1 cellular context compared by ENCODE assay signal in genomic region chr17:2174471-2175293, GRCh38.
TF ChIP-seq lines count a peak whose summit lies in the region.

No MANE protein-coding gene starts in this region.

TF ChIP-seq in HepG2, 621 proteins besides CTCF, POLR2A, EP300 and RAD21 (continued from another document and continues in another):
- TF ChIP-seq ZHX2 (IDR thresholded peaks at IDR 0.05; ENCODE audit: low read depth) (no peak), ZHX2 (CRISPR knock-in tag; IDR thresholded peaks at IDR 0.05; ENCODE audit: borderline replicate concordance) (no peak), ZFP62 (CRISPR knock-in tag; IDR thresholded peaks at IDR 0.05) (no peak), NFATC3 (CRISPR knock-in tag; IDR thresholded peaks at IDR 0.05) (no peak), NFKBIZ (CRISPR knock-in tag; IDR thresholded peaks at IDR 0.05) (peak; percentile 44; the same call in 1 of the 2 replicates), HMGXB4 (CRISPR knock-in tag; IDR thresholded peaks at IDR 0.05; ENCODE audit: borderline replicate concordance in 1 of 2, low read depth in 1 of 2) (no peak), CC2D1A (CRISPR knock-in tag; IDR thresholded peaks at IDR 0.05) (no peak), KDM1A (CRISPR knock-in tag; IDR thresholded peaks at IDR 0.05) (no peak), ZZZ3 (CRISPR knock-in tag; IDR thresholded peaks at IDR 0.05; ENCODE audit: borderline replicate concordance) (no peak), ZNF431 (CRISPR knock-in tag; IDR thresholded peaks at IDR 0.05; ENCODE audit: borderline replicate concordance, low read depth) (no peak; the same call in 1 of the 2 replicates), ZNF20 (CRISPR knock-in tag; IDR thresholded peaks at IDR 0.05) (no peak), ZNF143 (CRISPR knock-in tag; IDR thresholded peaks at IDR 0.05) (no peak), AFF4 (CRISPR knock-in tag; IDR thresholded peaks at IDR 0.05) (no peak), ELF1 (CRISPR knock-in tag; IDR thresholded peaks at IDR 0.05) (peak; percentile 49; the same call in 1 of the 2 replicates), HES4 (CRISPR knock-in tag; IDR thresholded peaks at IDR 0.05; ENCODE audit: borderline replicate concordance) (no peak), ARHGAP35 (CRISPR knock-in tag; IDR thresholded peaks at IDR 0.05; ENCODE audit: borderline replicate concordance) (no peak), ARID2 (CRISPR knock-in tag; IDR thresholded peaks at IDR 0.05; ENCODE audit: borderline replicate concordance) (peak; percentile 59; the same call in 1 of the 2 replicates), MLLT10 (CRISPR knock-in tag; IDR thresholded peaks at IDR 0.05) (no peak), ZNF709 (CRISPR knock-in tag; IDR thresholded peaks at IDR 0.05) (no peak), HOXA3 (CRISPR knock-in tag; IDR thresholded peaks at IDR 0.05) (peak; percentile 55), ZNF83 (CRISPR knock-in tag; IDR thresholded peaks at IDR 0.05; ENCODE audit: borderline replicate concordance) (no peak), ZNF124 (CRISPR knock-in tag; IDR thresholded peaks at IDR 0.05) (no peak), STAG1 (CRISPR knock-in tag; IDR thresholded peaks at IDR 0.05) (no peak), ZFP36L2 (CRISPR knock-in tag; IDR thresholded peaks at IDR 0.05) (no peak), HDAC6 (IDR thresholded peaks at IDR 0.05; ENCODE audit: low read depth, low read length) (no peak), SRF (IDR thresholded peaks at IDR 0.05; ENCODE audit: low read depth, low read length) (peak; percentile 47; the same call in 1 of the 2 replicates), NFKB2 (CRISPR knock-in tag; IDR thresholded peaks at IDR 0.05; ENCODE audit: borderline replicate concordance) (no peak), TOE1 (CRISPR knock-in tag; IDR thresholded peaks at IDR 0.05) (no peak), ZSCAN20 (CRISPR knock-in tag; IDR thresholded peaks at IDR 0.05; ENCODE audit: borderline replicate concordance) (no peak), XRCC5 (optimal IDR thresholded peaks at IDR 0.05; ENCODE audit: low read length) (peak; percentile 44), EZH2 (conservative IDR thresholded peaks at IDR 0.05; ENCODE audit: low read depth, low read length) (no peak), EHMT2 (IDR thresholded peaks at IDR 0.05; ENCODE audit: borderline replicate concordance, low read depth, low read length) (no peak), SIN3A (IDR thresholded peaks at IDR 0.05; ENCODE audit: borderline replicate concordance, low read depth, low read length) (peak; percentile 46; the same call in 1 of the 2 replicates), ATF4 (CRISPR knock-in tag; IDR thresholded peaks at IDR 0.05) (peak in 1 of 2 experiments; percentile 91; a peak in 2 of 4 replicates), ZNF749 (CRISPR knock-in tag; IDR thresholded peaks at IDR 0.05; ENCODE audit: borderline replicate concordance) (no peak), E2F5 (CRISPR knock-in tag; conservative IDR thresholded peaks at IDR 0.05) (no peak), ATRX (CRISPR knock-in tag; IDR thresholded peaks at IDR 0.05; ENCODE audit: borderline replicate concordance) (no peak), NCOA5 (CRISPR knock-in tag; IDR thresholded peaks at IDR 0.05) (no peak), GATAD2A (CRISPR knock-in tag; IDR thresholded peaks at IDR 0.05) (peak; percentile 94), MAFK (conservative IDR thresholded peaks at IDR 0.05 in 1 of 2, IDR thresholded peaks at IDR 0.05 in 1 of 2; ENCODE audit: low read length in 2 of 2) (no peak), PAF1 (CRISPR knock-in tag; IDR thresholded peaks at IDR 0.05) (no peak), ZNF614 (CRISPR knock-in tag; IDR thresholded peaks at IDR 0.05; ENCODE audit: borderline replicate concordance) (peak; percentile 68; the same call in 1 of the 2 replicates), ZBTB38 (CRISPR knock-in tag; IDR thresholded peaks at IDR 0.05) (no peak), DPF2 (CRISPR knock-in tag; IDR thresholded peaks at IDR 0.05; ENCODE audit: borderline replicate concordance, low read depth) (peak; percentile 39; the same call in 1 of the 2 replicates), ZNF557 (CRISPR knock-in tag; IDR thresholded peaks at IDR 0.05) (no peak), GFI1 (CRISPR knock-in tag; IDR thresholded peaks at IDR 0.05; ENCODE audit: borderline replicate concordance) (no peak), NKX3-1 (CRISPR knock-in tag; IDR thresholded peaks at IDR 0.05) (no peak), TEAD3 (CRISPR knock-in tag; optimal IDR thresholded peaks at IDR 0.05; ENCODE audit: borderline replicate concordance) (peak; percentile 18), BCL3 (CRISPR knock-in tag; IDR thresholded peaks at IDR 0.05) (no peak), SNAPC2 (CRISPR knock-in tag; IDR thresholded peaks at IDR 0.05) (0 out of 2 replicates have a peak, but pooled peaks have one; percentile 25), ZFP37 (CRISPR knock-in tag; IDR thresholded peaks at IDR 0.05; ENCODE audit: borderline replicate concordance) (no peak), ZNF512 (CRISPR knock-in tag; IDR thresholded peaks at IDR 0.05) (no peak), TGIF2 (CRISPR knock-in tag; IDR thresholded peaks at IDR 0.05) (no peak), ATM (IDR thresholded peaks at IDR 0.05; ENCODE audit: borderline replicate concordance) (no peak), ZNF335 (CRISPR knock-in tag; IDR thresholded peaks at IDR 0.05) (no peak), RFX3 (CRISPR knock-in tag; IDR thresholded peaks at IDR 0.05) (no peak), HMGA1 (CRISPR knock-in tag; conservative IDR thresholded peaks at IDR 0.05) (no peak)
